Comparison of ENCODE assay signal across 1 cellular context in the genomic region with DNA sequence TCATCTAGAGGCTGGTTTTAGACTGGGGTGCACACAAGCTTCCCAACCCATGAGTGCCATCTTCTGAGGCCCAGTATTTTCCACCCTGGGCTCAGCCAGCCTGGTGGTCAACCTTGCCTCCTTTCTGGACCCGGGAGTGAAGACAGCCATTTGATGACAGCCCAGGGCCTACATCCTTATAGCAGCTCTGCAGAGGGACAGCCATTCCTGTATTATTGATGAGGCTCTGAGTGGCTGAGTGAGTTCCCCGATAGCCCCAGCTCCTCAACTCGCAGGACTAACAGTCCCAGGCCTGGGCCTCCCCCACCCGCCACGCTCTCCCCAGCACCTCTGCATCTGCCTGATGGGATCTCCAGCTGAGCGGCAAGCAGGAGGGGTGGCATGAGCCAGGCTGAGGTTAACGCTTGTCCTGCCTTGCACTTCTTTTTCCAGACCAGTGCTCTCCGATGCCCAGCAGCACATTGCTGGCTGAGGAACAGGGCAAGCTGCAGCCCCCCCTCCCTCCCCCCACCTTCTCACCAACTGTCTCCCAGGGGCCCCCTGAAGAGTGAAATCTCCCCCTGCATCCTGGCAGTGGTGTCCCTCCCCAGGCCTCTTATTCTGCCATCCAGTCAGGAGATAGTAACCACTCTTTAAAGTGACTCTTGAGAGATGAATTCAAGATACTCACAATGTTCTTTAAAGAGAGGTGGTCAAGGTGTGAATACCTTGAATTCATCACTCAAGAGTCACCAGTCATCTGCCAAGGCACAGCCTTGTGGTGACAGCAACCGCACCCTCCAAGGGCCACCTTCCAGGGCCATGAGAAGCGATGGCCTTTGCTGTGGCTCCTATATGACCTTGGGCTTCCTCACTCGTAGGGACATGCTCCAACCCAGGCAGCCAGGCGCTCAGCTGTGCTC.
TF ChIP-seq lines count a peak whose summit lies in the region.

No MANE protein-coding gene starts in this region.

TF ChIP-seq in HepG2, 621 proteins besides CTCF, POLR2A, EP300 and RAD21:
- TF ChIP-seq PITX1 (CRISPR knock-in tag; IDR thresholded peaks at IDR 0.05) = no peak
- no peak for TF ChIP-seq RBAK (CRISPR knock-in tag; IDR thresholded peaks at IDR 0.05)
- TF ChIP-seq SP1 (IDR thresholded peaks at IDR 0.05) = no peak
- TF ChIP-seq SP1 (CRISPR knock-in tag; IDR thresholded peaks at IDR 0.05) = no peak
- TF ChIP-seq U2AF1 (optimal IDR thresholded peaks at IDR 0.05; ENCODE audit: low read depth, low read length) = no peak
- no peak for TF ChIP-seq ZNF652 (CRISPR knock-in tag; IDR thresholded peaks at IDR 0.05; ENCODE audit: borderline replicate concordance, low read depth)
- TF ChIP-seq NFRKB (IDR thresholded peaks at IDR 0.05) = no peak
- no peak for TF ChIP-seq ZNF451 (CRISPR knock-in tag; IDR thresholded peaks at IDR 0.05)
- TF ChIP-seq, protein P1, sequence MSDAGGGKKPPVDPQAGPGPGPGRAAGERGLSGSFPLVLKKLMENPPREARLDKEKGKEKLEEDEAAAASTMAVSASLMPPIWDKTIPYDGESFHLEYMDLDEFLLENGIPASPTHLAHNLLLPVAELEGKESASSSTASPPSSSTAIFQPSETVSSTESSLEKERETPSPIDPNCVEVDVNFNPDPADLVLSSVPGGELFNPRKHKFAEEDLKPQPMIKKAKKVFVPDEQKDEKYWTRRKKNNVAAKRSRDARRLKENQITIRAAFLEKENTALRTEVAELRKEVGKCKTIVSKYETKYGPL (CRISPR knock-in tag; IDR thresholded peaks at IDR 0.05) = no peak
- TF ChIP-seq, protein P2, sequence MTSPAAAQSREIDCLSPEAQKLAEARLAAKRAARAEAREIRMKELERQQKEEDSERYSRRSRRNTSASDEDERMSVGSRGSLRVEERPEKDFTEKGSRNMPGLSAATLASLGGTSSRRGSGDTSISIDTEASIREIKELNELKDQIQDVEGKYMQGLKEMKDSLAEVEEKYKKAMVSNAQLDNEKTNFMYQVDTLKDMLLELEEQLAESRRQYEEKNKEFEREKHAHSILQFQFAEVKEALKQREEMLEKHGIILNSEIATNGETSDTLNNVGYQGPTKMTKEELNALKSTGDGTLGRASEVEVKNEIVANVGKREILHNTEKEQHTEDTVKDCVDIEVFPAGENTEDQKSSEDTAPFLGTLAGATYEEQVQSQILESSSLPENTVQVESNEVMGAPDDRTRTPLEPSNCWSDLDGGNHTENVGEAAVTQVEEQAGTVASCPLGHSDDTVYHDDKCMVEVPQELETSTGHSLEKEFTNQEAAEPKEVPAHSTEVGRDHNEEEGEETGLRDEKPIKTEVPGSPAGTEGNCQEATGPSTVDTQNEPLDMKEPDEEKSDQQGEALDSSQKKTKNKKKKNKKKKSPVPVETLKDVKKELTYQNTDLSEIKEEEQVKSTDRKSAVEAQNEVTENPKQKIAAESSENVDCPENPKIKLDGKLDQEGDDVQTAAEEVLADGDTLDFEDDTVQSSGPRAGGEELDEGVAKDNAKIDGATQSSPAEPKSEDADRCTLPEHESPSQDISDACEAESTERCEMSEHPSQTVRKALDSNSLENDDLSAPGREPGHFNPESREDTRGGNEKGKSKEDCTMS (CRISPR knock-in tag; conservative IDR thresholded peaks at IDR 0.05) = no peak
- TF ChIP-seq SMAD3 (CRISPR knock-in tag; IDR thresholded peaks at IDR 0.05) = no peak
- TF ChIP-seq, protein P3, sequence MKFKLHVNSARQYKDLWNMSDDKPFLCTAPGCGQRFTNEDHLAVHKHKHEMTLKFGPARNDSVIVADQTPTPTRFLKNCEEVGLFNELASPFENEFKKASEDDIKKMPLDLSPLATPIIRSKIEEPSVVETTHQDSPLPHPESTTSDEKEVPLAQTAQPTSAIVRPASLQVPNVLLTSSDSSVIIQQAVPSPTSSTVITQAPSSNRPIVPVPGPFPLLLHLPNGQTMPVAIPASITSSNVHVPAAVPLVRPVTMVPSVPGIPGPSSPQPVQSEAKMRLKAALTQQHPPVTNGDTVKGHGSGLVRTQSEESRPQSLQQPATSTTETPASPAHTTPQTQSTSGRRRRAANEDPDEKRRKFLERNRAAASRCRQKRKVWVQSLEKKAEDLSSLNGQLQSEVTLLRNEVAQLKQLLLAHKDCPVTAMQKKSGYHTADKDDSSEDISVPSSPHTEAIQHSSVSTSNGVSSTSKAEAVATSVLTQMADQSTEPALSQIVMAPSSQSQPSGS (CRISPR knock-in tag; IDR thresholded peaks at IDR 0.05) = no peak
- TF ChIP-seq PHF5A (CRISPR knock-in tag; IDR thresholded peaks at IDR 0.05; ENCODE audit: low read depth, unreplicated experiment) = no peak
- TF ChIP-seq SATB2 (CRISPR knock-in tag; IDR thresholded peaks at IDR 0.05) = no peak
- TF ChIP-seq ZNF878 (CRISPR knock-in tag; IDR thresholded peaks at IDR 0.05) = no peak
- TF ChIP-seq HNRNPK (IDR thresholded peaks at IDR 0.05; ENCODE audit: low read depth, low read length, poor library complexity, severe bottlenecking) = no peak
- TF ChIP-seq ZNF17 (CRISPR knock-in tag; IDR thresholded peaks at IDR 0.05) = no peak
- TF ChIP-seq SP5 (CRISPR knock-in tag; IDR thresholded peaks at IDR 0.05; ENCODE audit: borderline replicate concordance, low read depth) = no peak
- TF ChIP-seq ZNF235 (CRISPR knock-in tag; IDR thresholded peaks at IDR 0.05; ENCODE audit: borderline replicate concordance) = no peak
